In the genomic region with DNA sequence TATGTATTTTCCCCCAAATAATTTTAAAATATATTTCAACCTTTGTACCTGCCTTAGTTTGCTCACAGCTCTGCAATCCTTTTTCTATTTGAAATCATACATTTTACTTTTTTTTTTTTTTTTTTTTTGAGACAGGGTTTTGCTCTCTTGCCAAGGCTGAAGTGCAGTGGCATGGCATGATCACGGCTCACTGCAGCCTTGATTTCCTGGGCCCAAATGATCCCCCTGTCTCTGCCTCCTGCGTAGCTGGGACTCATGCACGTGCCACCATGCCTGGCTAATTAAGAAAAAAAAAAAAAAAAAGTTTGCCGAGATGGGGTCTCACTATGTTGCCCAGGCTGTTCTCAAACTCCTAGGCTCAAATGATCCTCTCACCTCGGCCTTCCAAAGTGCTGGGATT, we compare ENCODE assay signal across 36 cellular contexts. TPM values are rescaled to one million over a fixed set of nuclear protein-coding genes. Genes with fewer than 3 reads are reported as not detected.
"Had no signal": no experiment of that assay in that cellular context is flagged by ENCODE, and none has a peak within 500 bp of the region (broad histone marks: within the 10 kb centered on the region; RNA-seq: fewer than 3 reads in every experiment).

No MANE protein-coding gene starts in this region.

- FAIRE-seq: endometrium, endothelial cell of umbilical vein had no signal

- H3K36me3 Mint-ChIP-seq: activated naive CD4-positive, alpha-beta T cell treated with anti-CD3 and anti-CD28 coated beads, Interleukin-2, amount 50 U/mL, for 72 hours had no signal

- H3K4me3 Mint-ChIP-seq: activated B cell treated with CpG ODN at 0.5 μM for 24 hours; activated CD8-positive, alpha-beta T cell treated with anti-CD3 and anti-CD28 coated beads for 36 hours; activated naive CD4-positive, alpha-beta T cell treated with anti-CD3 and anti-CD28 coated beads, Interleukin-2, amount 10 ng/mL, durations not matched to agents 7 days and 5 days; activated naive CD8-positive, alpha-beta T cell treated with anti-CD3 and anti-CD28 coated beads, Interleukin-2, amount 10 ng/mL, durations not matched to agents 7 days and 5 days; activated T-cell treated with anti-CD3 and anti-CD28 coated beads, Interleukin-2, amount 50 U/mL, for 24 hours; activated T-cell treated with anti-CD3 and anti-CD28 coated beads, Interleukin-2, amount 50 U/mL, for 72 hours; brain; T-helper 17 cell; T-helper 2 cell treated with Interferon-gamma antibody and Interleukin-4, amounts not matched to agents 5 μg/mL and 100 μg/mL, for 36 hours had no signal

- H3K27ac Mint-ChIP-seq: activated CD8-positive, alpha-beta T cell treated with anti-CD3 and anti-CD28 coated beads for 36 hours; activated naive CD4-positive, alpha-beta T cell treated with anti-CD3 and anti-CD28 coated beads, Interleukin-2, amount 10 ng/mL, durations not matched to agents 7 days and 5 days; activated naive CD4-positive, alpha-beta T cell treated with anti-CD3 and anti-CD28 coated beads, Interleukin-2, amount 50 U/mL, for 72 hours; activated naive CD8-positive, alpha-beta T cell treated with anti-CD3 and anti-CD28 coated beads, Interleukin-2, amount 10 ng/mL, durations not matched to agents 7 days and 5 days; activated T-cell treated with anti-CD3 and anti-CD28 coated beads, Interleukin-2, amount 50 U/mL, for 24 hours; activated T-cell treated with anti-CD3 and anti-CD28 coated beads, Interleukin-2, amount 50 U/mL, for 72 hours; brain; T-helper 17 cell; T-helper 2 cell treated with Interferon-gamma antibody and Interleukin-4, amounts not matched to agents 5 μg/mL and 100 μg/mL, for 36 hours had no signal

- H3K9me3 ChIP-seq: ascending aorta, breast epithelium, colonic mucosa, esophagus squamous epithelium, gastroesophageal sphincter had no signal

- H3K9me3 Mint-ChIP-seq: activated B cell treated with CpG ODN at 0.5 μM for 24 hours; activated CD8-positive, alpha-beta T cell treated with anti-CD3 and anti-CD28 coated beads for 36 hours; activated naive CD4-positive, alpha-beta T cell treated with anti-CD3 and anti-CD28 coated beads, Interleukin-2, amount 10 ng/mL, durations not matched to agents 7 days and 5 days; activated naive CD4-positive, alpha-beta T cell treated with anti-CD3 and anti-CD28 coated beads, Interleukin-2, amount 50 U/mL, for 72 hours; activated naive CD8-positive, alpha-beta T cell treated with anti-CD3 and anti-CD28 coated beads, Interleukin-2, amount 10 ng/mL, durations not matched to agents 7 days and 5 days; activated T-cell treated with anti-CD3 and anti-CD28 coated beads, Interleukin-2, amount 50 U/mL, for 24 hours; activated T-cell treated with anti-CD3 and anti-CD28 coated beads, Interleukin-2, amount 50 U/mL, for 72 hours; brain; T-helper 2 cell treated with Interferon-gamma antibody and Interleukin-4, amounts not matched to agents 5 μg/mL and 100 μg/mL, for 36 hours had no signal

- H3K36me3 ChIP-seq: cardiac muscle cell, colonic mucosa had no signal

- H3K4me1 Mint-ChIP-seq: brain had no signal

- H3K27me3 ChIP-seq: ascending aorta, breast epithelium, cardiac muscle cell, colonic mucosa, esophagus squamous epithelium, gastroesophageal sphincter had no signal

- ATAC-seq: activated CD4-positive, CD25-positive, alpha-beta regulatory T cell treated with anti-CD3 and anti-CD28 coated beads, Interleukin-2, amount 50 U/mL, for 24 hours; activated CD8-positive, alpha-beta T cell treated with anti-CD3 and anti-CD28 coated beads for 36 hours; activated naive CD4-positive, alpha-beta T cell treated with anti-CD3 and anti-CD28 coated beads, Interleukin-2, amount 50 U/mL, for 72 hours; activated T-cell treated with anti-CD3 and anti-CD28 coated beads, Interleukin-2, amount 50 U/mL, for 72 hours; gastroesophageal sphincter; T-helper 17 cell had no signal

- H3K4me3 ChIP-seq: ascending aorta, breast epithelium, cardiac muscle cell, colonic mucosa, esophagus squamous epithelium, gastroesophageal sphincter had no signal

- H3K27me3 Mint-ChIP-seq: activated B cell treated with CpG ODN at 0.5 μM for 24 hours; activated CD8-positive, alpha-beta T cell treated with anti-CD3 and anti-CD28 coated beads for 36 hours; activated naive CD4-positive, alpha-beta T cell treated with anti-CD3 and anti-CD28 coated beads, Interleukin-2, amount 10 ng/mL, durations not matched to agents 7 days and 5 days; activated naive CD8-positive, alpha-beta T cell treated with anti-CD3 and anti-CD28 coated beads, Interleukin-2, amount 10 ng/mL, durations not matched to agents 7 days and 5 days; activated T-cell treated with anti-CD3 and anti-CD28 coated beads, Interleukin-2, amount 50 U/mL, for 24 hours; brain; T-helper 17 cell had no signal

- H3K4me1 ChIP-seq: ascending aorta, breast epithelium, colonic mucosa, esophagus squamous epithelium, gastroesophageal sphincter had no signal

- DNase-seq: activated B cell treated with CpG ODN at 0.5 μM for 24 hours; activated CD4-positive, alpha-beta T cell treated with anti-CD3 and anti-CD28 coated beads for 48 hours; activated CD4-positive, alpha-beta T cell treated with anti-CD3 and anti-CD28 coated beads, Interleukin-2, amount 50 U/mL, for 1 hour; activated CD4-positive, alpha-beta T cell treated with anti-CD3 and anti-CD28 coated beads, Interleukin-2, amount 50 U/mL, for 48 hours; activated CD8-positive, alpha-beta memory T cell treated with anti-CD3 and anti-CD28 coated beads for 24 hours; activated CD8-positive, alpha-beta memory T cell treated with anti-CD3 and anti-CD28 coated beads, Interleukin-2, amount 50 U/mL, for 4 hours; activated CD8-positive, alpha-beta T cell treated with anti-CD3 and anti-CD28 coated beads for 36 hours; activated gamma-delta T cell; activated naive CD4-positive, alpha-beta T cell; activated naive CD4-positive, alpha-beta T cell treated with anti-CD3 and anti-CD28 coated beads, Interleukin-2, amount 10 ng/mL, durations not matched to agents 7 days and 5 days; activated naive CD8-positive, alpha-beta T cell treated with anti-CD3 and anti-CD28 coated beads, Interleukin-2, amount 10 ng/mL, durations not matched to agents 7 days and 5 days; activated T-cell treated with anti-CD3 and anti-CD28 coated beads, Interleukin-2, amount 50 U/mL, for 24 hours; activated T-cell treated with anti-CD3 and anti-CD28 coated beads, Interleukin-2, amount 50 U/mL, for 72 hours; central memory CD4-positive, alpha-beta T cell; cerebellar nuclear complex; colonic mucosa; effector CD8-positive, alpha-beta T cell; esophagus squamous epithelium; foreskin melanocyte; T-helper 1 cell; T-helper 17 cell; T1000; WERI-Rb-1 had no signal

- H3K27ac ChIP-seq: ascending aorta, breast epithelium, cardiac muscle cell, colonic mucosa, epithelial cell of prostate, esophagus squamous epithelium, gastroesophageal sphincter, WERI-Rb-1 had no signal

RNA-seq across cellular contexts. Expression of a gene that starts 1.3 kb away (rescaled TPM):
- total RNA-seq: ascending aorta, cardiac muscle cell, dermis microvascular lymphatic vessel endothelial cell, glomerular endothelial cell had no signal
- polyA plus RNA-seq: endothelial cell of umbilical vein had no signal
